In the genomic region with DNA sequence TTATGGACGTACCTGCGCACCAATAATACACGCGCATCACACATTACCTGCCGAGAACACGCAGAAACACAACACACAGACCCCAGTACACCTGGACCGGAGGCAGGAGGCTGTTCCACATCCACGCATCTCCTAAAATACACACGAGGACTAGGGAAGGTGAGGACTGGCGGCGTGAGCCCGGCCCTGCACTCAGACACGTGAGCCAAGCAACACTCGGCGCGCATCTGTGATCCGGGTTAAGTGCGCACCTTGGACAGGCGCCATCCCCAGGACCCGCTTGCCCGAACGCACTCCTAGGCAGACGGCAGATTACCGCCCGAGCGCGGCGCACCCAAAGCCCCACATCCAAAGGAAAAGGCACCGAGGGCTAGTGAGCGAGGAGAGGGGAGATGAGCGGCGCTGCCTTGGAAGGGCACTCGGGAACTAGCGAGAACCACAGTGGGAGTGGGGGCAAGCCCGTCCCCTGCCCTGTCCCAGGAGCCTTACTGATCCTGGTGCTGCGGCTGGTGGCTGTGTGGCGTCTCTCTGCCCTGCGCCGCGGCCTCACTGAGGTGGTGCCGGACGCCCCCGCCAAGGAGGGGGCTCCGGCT, we compare ENCODE assay signal across 8 cellular contexts. TPM values are rescaled to one million over a fixed set of nuclear protein-coding genes. Genes with fewer than 3 reads are reported as not detected.
DNase-seq lines count a peak whose midpoint lies in the region; ATAC-seq, FAIRE-seq and TF ChIP-seq lines count a peak whose summit lies in the region.

No MANE protein-coding gene starts in this region.

- peaks cover 0 to 1% of the 10 kb centered on the region in 2 donors for H3K27me3 ChIP-seq in small intestine (ENCODE audit: control insufficient read depth in 2 of 2, insufficient read depth in 2 of 2, low read length in 2 of 2)

- H3K4me1 Mint-ChIP-seq in brain: peaks cover 26% of the 10 kb centered on the region

- no peaks in the 10 kb centered on the region for H3K36me3 Mint-ChIP-seq in brain

- peaks cover 0 to 4% of the 10 kb centered on the region in 2 donors for H3K4me1 ChIP-seq in small intestine (ENCODE audit: control insufficient read depth in 2 of 2, insufficient read depth in 1 of 2, low read depth in 1 of 2, low read length in 1 of 2)

- no peak overlapping the region for H3K27ac ChIP-seq in small intestine (ENCODE audit: low read depth in 1 of 2, low read length in 1 of 2)

- peak; percentile 73 for DNase-seq in NCI-H748 (lab: John Stamatoyannopoulos, UW; ENCODE audit: unreplicated experiment)
- peak; percentile 80 for DNase-seq in islet precursor cell
- DNase-seq in small intestine: peak; percentile 34
- DNase-seq in CD1c-positive myeloid dendritic cell (ENCODE audit: extremely low spot score): no peak
- no peak for DNase-seq in MV-4-11 (lab: John Stamatoyannopoulos, UW)

- ATAC-seq in HG02678 (IDR thresholded peaks at IDR 0.05; ENCODE audit: unreplicated experiment): peak; percentile 17

- peak overlapping the region; percentile 50 for H3K4me3 ChIP-seq in GM12875 (ENCODE audit: low read depth, low read length)
- H3K4me3 ChIP-seq in small intestine (ENCODE audit: low read depth in 1 of 2, low read length in 2 of 2): peak overlapping the region; percentile 45 to 58

- peak overlapping the region; percentile 85 to 93 (median 91) for H3K4me3 Mint-ChIP-seq in brain

- no peaks in the 10 kb centered on the region for H3K36me3 ChIP-seq in small intestine (ENCODE audit: control insufficient read depth in 2 of 2, insufficient read depth in 2 of 2, low read length in 2 of 2)

- H3K27ac Mint-ChIP-seq in brain: peak overlapping the region; percentile 49 to 95 (median 87)

- H3K9me3 ChIP-seq in small intestine (ENCODE audit: control insufficient read depth, low read depth): no peaks in the 10 kb centered on the region

- 1 to 5% (median 5%) methylated on average over 43 to 44 of the region's 44 CpGs for WGBS in small intestine, 3 donors

- peaks cover 3 to 11% (median 4%) of the 10 kb centered on the region in 5 experiments for H3K9me3 Mint-ChIP-seq in brain

- TF ChIP-seq CTCF in GM12875 (IDR thresholded peaks at IDR 0.05; ENCODE audit: borderline replicate concordance, insufficient read depth, low read depth, low read length) (no peak), brain (conservative IDR thresholded peaks at IDR 0.05) (no peak)

- FAIRE-seq in small intestine (lab: Jason Lieb, UNC): no peak

- peaks cover 42% of the 10 kb centered on the region for H3K27me3 Mint-ChIP-seq in brain

RNA-seq across cellular contexts. Expression of gene GLS2, which starts 0.4 kb away (rescaled TPM):
- 6.0 TPM for polyA plus RNA-seq in brain (ENCODE audit: insufficient read depth, low read depth, low replicate concordance)
- polyA plus RNA-seq in small intestine: 1 to 10 TPM in 1 of 3 donors, under 1 TPM in 2; 0.54 to 1.1 (median 0.67) TPM

RNA-seq across cellular contexts. Expression of gene SPRYD4, which starts 19.2 kb away (rescaled TPM):
- polyA plus RNA-seq in brain (ENCODE audit: insufficient read depth, low read depth, low replicate concordance) (1.2 TPM), small intestine (1 to 10 TPM; 1.4 to 2.9 (median 2.4) TPM)

RNA-seq across cellular contexts. Expression of gene MIP, which starts 33.1 kb away (rescaled TPM):
- polyA plus RNA-seq in brain (ENCODE audit: insufficient read depth, low read depth, low replicate concordance) (not detected), small intestine (under 1 TPM in 1 of 3 donors, not detected in 2; 0.06 TPM)

RNA-seq across cellular contexts. Expression of gene RBMS2, which starts 34.1 kb away (rescaled TPM):
- polyA plus RNA-seq in brain (ENCODE audit: insufficient read depth, low read depth, low replicate concordance) (5.2 TPM), small intestine (1 to 10 TPM; 2.0 to 7.8 (median 3.8) TPM)

RNA-seq across cellular contexts. Expression of gene TIMELESS, which starts 38.3 kb away (rescaled TPM):
- polyA plus RNA-seq in brain (ENCODE audit: insufficient read depth, low read depth, low replicate concordance): 55.1 TPM
- polyA plus RNA-seq in small intestine: 10 to 100 TPM in 1 of 3 donors, 1 to 10 TPM in 2; 3.2 to 13.6 (median 3.6) TPM

Comparison
In these comparisons a context has a peak if more than half of its experiments do, and no peak if none do; other contexts are left out.
1. DNase-seq: peak in NCI-H748 (single experiment), islet precursor cell (single experiment) and small intestine (single experiment); none in CD1c-positive myeloid dendritic cell (single experiment) and MV-4-11 (single experiment).